Comparison of ENCODE assay signal across 25 cellular contexts in the genomic region with DNA sequence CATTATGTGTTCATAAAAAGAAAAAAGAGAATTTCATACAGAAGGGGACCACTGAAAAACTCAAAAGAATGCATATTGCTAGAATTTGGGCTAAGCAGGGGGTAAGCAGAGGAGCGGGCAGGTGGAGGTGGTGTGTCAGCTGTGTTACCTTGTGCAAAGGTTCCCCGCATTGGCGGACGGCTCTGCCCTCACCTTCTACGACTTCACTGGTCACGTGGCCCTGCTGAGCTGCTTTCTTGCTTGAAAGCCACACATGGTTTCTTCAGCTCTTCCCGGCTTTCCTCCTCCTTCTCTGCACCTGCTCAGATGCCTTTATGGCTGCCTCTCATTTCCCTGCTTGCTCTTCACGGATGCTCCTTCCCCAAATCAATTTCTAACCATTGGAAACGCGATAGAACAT. TPM values are rescaled to one million over a fixed set of nuclear protein-coding genes. Genes with fewer than 3 reads are reported as not detected.
A peak's percentile ranks its signal among the peaks of the same experiment; 100 is the strongest.
DNase-seq lines count a peak whose midpoint lies in the region; ATAC-seq, FAIRE-seq and TF ChIP-seq lines count a peak whose summit lies in the region.
"Had no signal": no experiment of that assay in that cellular context is flagged by ENCODE, and none has a peak within 500 bp of the region (broad histone marks: within the 10 kb centered on the region; RNA-seq: fewer than 3 reads in every experiment).

No MANE protein-coding gene starts in this region.

- WGBS in IMR-90 (ENCODE audit: extremely low coverage in 2 of 2, insufficient read length in 1 of 2), 2 experiments = 94% methylated on average over 5 of the region's 10 CpGs; no CpG with 5 or more reads in 1 of the 2 experiments
- WGBS in mesenchymal stem cell = 97% methylated on average over 10 of the region's 10 CpGs

- H3K4me1 Mint-ChIP-seq in nephron = peaks cover 52% of the 10 kb centered on the region
- peaks cover 22% of the 10 kb centered on the region for H3K4me1 Mint-ChIP-seq in neural progenitor cell
- no peaks in the 10 kb centered on the region for H3K4me1 Mint-ChIP-seq in effector memory CD8-positive, alpha-beta T cell (ENCODE audit: low read depth in 2 of 2)

- H3K23ac ChIP-seq in IMR-90 (ENCODE audit: low read depth, low read length) (no peak overlapping the region), mesenchymal stem cell (ENCODE audit: low read length in 2 of 2) (no peak overlapping the region)

- BruUV-seq in IMR-90 (replicated peaks; lab: Mats Ljungman, UMichigan) (no TSS peak), endothelial cell of umbilical vein (replicated peaks; lab: Mats Ljungman, UMichigan) (no TSS peak)

- DNase-seq in AG04450 (ENCODE audit: low read depth, low spot score) = no peak
- DNase-seq in IMR-90 = no peak
- DNase-seq in endothelial cell of umbilical vein (ENCODE audit: low read depth, low spot score) = no peak
- DNase-seq in HuH-7 (ENCODE audit: low spot score) = no peak
- DNase-seq in neural progenitor cell (ENCODE audit: low spot score) = no peak
- no peak for DNase-seq in effector memory CD8-positive, alpha-beta T cell
- no peak for DNase-seq in mesenchymal stem cell
- DNase-seq: 8988T; CD4-positive, alpha-beta T cell; MV-4-11; NCI-H1105; NCI-H1436 treated with DMSO at 0.1 percent for 48 hours; NCI-H187 treated with DMSO at 0.1 percent for 48 hours; NCI-H2107; PC-9 had no signal

- intact Hi-C loops in IMR-90 (cut with micrococcal nuclease) = loop anchor here (2.0 kb wide), 1 partner anchor 596 kb away; a partner anchor contains a TSS
- intact Hi-C loops in endothelial cell of umbilical vein (cut with micrococcal nuclease) = loop anchor here (1.0 kb wide), 1 partner anchor 30 kb away; no protein-coding TSS in a partner anchor

- H3K79me2 ChIP-seq in endothelial cell of umbilical vein (ENCODE audit: control insufficient read depth, insufficient read depth, low read length) (no peaks in the 10 kb centered on the region), neural progenitor cell (ENCODE audit: low read depth) (no peaks in the 10 kb centered on the region)

- H3K36me3 Mint-ChIP-seq in nephron (ENCODE audit: low read depth) (peaks cover 76% of the 10 kb centered on the region), neural progenitor cell (peaks cover 28% of the 10 kb centered on the region)
- H3K36me3 Mint-ChIP-seq in effector memory CD8-positive, alpha-beta T cell (ENCODE audit: insufficient read depth) = no peaks in the 10 kb centered on the region

- H3K79me1 ChIP-seq in IMR-90 (ENCODE audit: low read depth in 1 of 2, low read length in 2 of 2) (peaks cover 3 to 7% of the 10 kb centered on the region in 2 experiments), mesenchymal stem cell (replicated peaks; ENCODE audit: low read length, poor library complexity, severe bottlenecking) (no peaks in the 10 kb centered on the region)

- H2BK20ac ChIP-seq in IMR-90 (ENCODE audit: low read depth, low read length) = peak overlapping the region; percentile 10; the same call in 1 of the 2 replicates

- no peak overlapping the region for H2AK9ac ChIP-seq in IMR-90 (replicated peaks; ENCODE audit: low read depth, low read length, poor library complexity)

- dilution Hi-C loops in IMR-90 (cut with HindIII; ENCODE audit: low sequenced_read_pairs, unreplicated experiment) = no loop called here
- dilution Hi-C loops in endothelial cell of umbilical vein (cut with MboI; ENCODE audit: extremely low pct_ligation_motif_present, low sequenced_read_pairs) = no loop called here

- no peak overlapping the region for H2BK120ac ChIP-seq in IMR-90 (ENCODE audit: low read depth, low read length)
- H2BK120ac ChIP-seq in mesenchymal stem cell (ENCODE audit: low read depth, low read length) = no peak overlapping the region

- TF ChIP-seq POLR2A in IMR-90 (IDR thresholded peaks at IDR 0.05; ENCODE audit: low read depth, low read length) = no peak
- TF ChIP-seq POLR2A in endothelial cell of umbilical vein (IDR thresholded peaks at IDR 0.05; ENCODE audit: low read depth, low read length) = no peak

- FAIRE-seq in endothelial cell of umbilical vein (lab: Jason Lieb, UNC) = no peak
- FAIRE-seq: D721Med, G401.6, GM12891, H1 had no signal

- H3K4me1 ChIP-seq in IMR-90 (ENCODE audit: control insufficient read depth, insufficient read depth, low read length) (peaks cover 13% of the 10 kb centered on the region), endothelial cell of umbilical vein (ENCODE audit: control insufficient read depth, extremely low read depth, insufficient read depth, low read length) (peaks cover 33% of the 10 kb centered on the region), neural progenitor cell (peaks cover 5% of the 10 kb centered on the region), mesenchymal stem cell (ENCODE audit: control insufficient read depth, insufficient read depth, low read depth, low read length) (peaks cover 9% of the 10 kb centered on the region)

- H3K27me3 ChIP-seq in AG04450 (ENCODE audit: control insufficient read depth, insufficient read depth, low read length) (no peaks in the 10 kb centered on the region), IMR-90 (ENCODE audit: control insufficient read depth, insufficient read depth, low read length) (no peaks in the 10 kb centered on the region), endothelial cell of umbilical vein (ENCODE audit: control insufficient read depth in 2 of 2, insufficient read depth in 2 of 2, low read length in 2 of 2) (no peaks in the 10 kb centered on the region), neural progenitor cell (no peaks in the 10 kb centered on the region), mesenchymal stem cell (ENCODE audit: control insufficient read depth in 1 of 2, insufficient read depth in 1 of 2, low read length in 2 of 2) (no peaks in the 10 kb centered on the region)
- H3K27me3 ChIP-seq: BLaER1 treated with 17β-estradiol and CSF1 and Interleukin-3, amounts not matched to agents 10 nM and 100 nM; SJSA1 had no signal

- POLR2A ChIA-PET in AG04450 (lab: Yijun Ruan, JAX) = no interaction called here
- POLR2A ChIA-PET in IMR-90 (lab: Charles Lee; ENCODE audit: unreplicated experiment) = no interaction called here
- POLR2A ChIA-PET in endothelial cell of umbilical vein (lab: Charles Lee) = no interaction called here

- H2BK5ac ChIP-seq in IMR-90 (ENCODE audit: low read depth, low read length, poor library complexity, severe bottlenecking) (no peak overlapping the region), mesenchymal stem cell (ENCODE audit: low read depth, low read length, poor library complexity, severe bottlenecking) (no peak overlapping the region)

- no peak overlapping the region for H2AFZ ChIP-seq in IMR-90 (replicated peaks; ENCODE audit: low read length, poor library complexity)
- no peak overlapping the region for H2AFZ ChIP-seq in endothelial cell of umbilical vein (ENCODE audit: low read depth, low read length)
- H2AFZ ChIP-seq in neural progenitor cell (replicated peaks) = no peak overlapping the region
- H2AFZ ChIP-seq in mesenchymal stem cell (ENCODE audit: low read depth, low read length) = no peak overlapping the region
- H2AFZ ChIP-seq: PC-9 had no signal

- H3K27ac Mint-ChIP-seq in nephron (peak overlapping the region; percentile 37 to 79 (median 47)), neural progenitor cell (no peak overlapping the region)
- H3K27ac Mint-ChIP-seq in effector memory CD8-positive, alpha-beta T cell = no peak overlapping the region
- H3K27ac Mint-ChIP-seq: CD4-positive, alpha-beta T cell had no signal

- no peak overlapping the region for H3K4me2 ChIP-seq in IMR-90 (ENCODE audit: low read depth, low read length)
- H3K4me2 ChIP-seq in endothelial cell of umbilical vein (ENCODE audit: insufficient read depth, low read length) = peak overlapping the region; percentile 8
- no peak overlapping the region for H3K4me2 ChIP-seq in neural progenitor cell
- H3K4me2 ChIP-seq in mesenchymal stem cell (ENCODE audit: low read length, poor library complexity, severe bottlenecking) = no peak overlapping the region
- H3K4me2 ChIP-seq: PC-9 had no signal

- no peaks in the 10 kb centered on the region for H3K27me3 Mint-ChIP-seq in nephron (ENCODE audit: low read depth)
- peaks cover 6% of the 10 kb centered on the region for H3K27me3 Mint-ChIP-seq in neural progenitor cell (ENCODE audit: insufficient read depth, low read depth)
- H3K27me3 Mint-ChIP-seq in effector memory CD8-positive, alpha-beta T cell = no peaks in the 10 kb centered on the region
- H3K27me3 Mint-ChIP-seq: CD4-positive, alpha-beta T cell had no signal

- no peak overlapping the region for H3K18ac ChIP-seq in IMR-90 (ENCODE audit: low read depth, low read length)
- no peak overlapping the region for H3K18ac ChIP-seq in mesenchymal stem cell (ENCODE audit: low read depth in 1 of 2, low read length in 2 of 2)

- no peak overlapping the region for H2BK12ac ChIP-seq in mesenchymal stem cell (ENCODE audit: low read length in 2 of 2)

- H3K9ac ChIP-seq in IMR-90 (ENCODE audit: low read depth, low read length) = no peak overlapping the region
- no peak overlapping the region for H3K9ac ChIP-seq in endothelial cell of umbilical vein (replicated peaks; ENCODE audit: extremely low read depth, insufficient read depth, low read length)
- H3K9ac ChIP-seq in neural progenitor cell = no peak overlapping the region
- H3K9ac ChIP-seq in mesenchymal stem cell (ENCODE audit: low read length) = no peak overlapping the region
- H3K9ac ChIP-seq: BLaER1 treated with 17β-estradiol and CSF1 and Interleukin-3, amounts not matched to agents 10 nM and 100 nM had no signal

- H4K8ac ChIP-seq in IMR-90 (ENCODE audit: low read depth in 2 of 2, low read length in 2 of 2) (no peak overlapping the region), mesenchymal stem cell (ENCODE audit: low read length) (no peak overlapping the region)

- H4K20me1 ChIP-seq in IMR-90 (ENCODE audit: insufficient read depth, low read length) (no peaks in the 10 kb centered on the region), endothelial cell of umbilical vein (replicated peaks; ENCODE audit: control insufficient read depth, extremely low read depth, insufficient read depth, low read length) (no peaks in the 10 kb centered on the region), neural progenitor cell (ENCODE audit: low read depth) (no peaks in the 10 kb centered on the region)

- peaks cover 5% of the 10 kb centered on the region for H3K9me3 ChIP-seq in AG04450 (ENCODE audit: control insufficient read depth, insufficient read depth, low read length)
- no peaks in the 10 kb centered on the region for H3K9me3 ChIP-seq in IMR-90 (ENCODE audit: control insufficient read depth, insufficient read depth, low read length)
- H3K9me3 ChIP-seq in endothelial cell of umbilical vein (replicated peaks; ENCODE audit: control insufficient read depth, insufficient read depth, low read length) = no peaks in the 10 kb centered on the region
- H3K9me3 ChIP-seq in neural progenitor cell (ENCODE audit: low read depth) = no peaks in the 10 kb centered on the region
- H3K9me3 ChIP-seq in mesenchymal stem cell (ENCODE audit: control insufficient read depth, low read length) = no peaks in the 10 kb centered on the region
- H3K9me3 ChIP-seq: SJSA1 had no signal

- no peak for ATAC-seq in IMR-90 (ENCODE audit: low read depth)
- ATAC-seq in effector memory CD8-positive, alpha-beta T cell (replicated peaks) = no peak
- ATAC-seq: K562, Right ventricle myocardium inferior had no signal

- TF ChIP-seq CTCF in AG04450 (IDR thresholded peaks at IDR 0.05; ENCODE audit: low read depth, low read length) (no peak), IMR-90 (conservative IDR thresholded peaks at IDR 0.05; ENCODE audit: low read depth, low read length) (no peak), endothelial cell of umbilical vein (IDR thresholded peaks at IDR 0.05; ENCODE audit: extremely low read depth in 1 of 2, insufficient read depth in 1 of 2, low read depth in 1 of 2, low read length in 2 of 2) (no peak), nephron (IDR thresholded peaks at IDR 0.05; ENCODE audit: unreplicated experiment in 3 of 3) (no peak), neural progenitor cell (IDR thresholded peaks at IDR 0.05) (no peak)

- no peak for TF ChIP-seq RAD21 in IMR-90 (IDR thresholded peaks at IDR 0.05; ENCODE audit: low read length)

- H3K4ac ChIP-seq in IMR-90 (ENCODE audit: low read depth, low read length) = peak overlapping the region; percentile 8
- no peak overlapping the region for H3K4ac ChIP-seq in mesenchymal stem cell (ENCODE audit: low read depth in 1 of 2, low read length in 2 of 2)

- H3K9me3 Mint-ChIP-seq in nephron = no peaks in the 10 kb centered on the region
- H3K9me3 Mint-ChIP-seq in neural progenitor cell = peaks cover 3% of the 10 kb centered on the region
- H3K9me3 Mint-ChIP-seq in effector memory CD8-positive, alpha-beta T cell = no peaks in the 10 kb centered on the region
- H3K9me3 Mint-ChIP-seq: CD4-positive, alpha-beta T cell had no signal

- H4K91ac ChIP-seq in IMR-90 (ENCODE audit: insufficient read depth, low read depth, low read length) = no peak overlapping the region
- no peak overlapping the region for H4K91ac ChIP-seq in mesenchymal stem cell (ENCODE audit: low read length)

- H3K4me3 ChIP-seq in AG04450 (ENCODE audit: low read depth, low read length) (no peak overlapping the region), IMR-90 (ENCODE audit: insufficient read depth, low read depth, low read length) (no peak overlapping the region), endothelial cell of umbilical vein (replicated peaks in 1 of 3; ENCODE audit: insufficient read depth in 1 of 3, low read depth in 1 of 3, low read length in 3 of 3) (no peak overlapping the region), neural progenitor cell (no peak overlapping the region), mesenchymal stem cell (ENCODE audit: insufficient read depth in 1 of 2, low read depth in 1 of 2, low read length in 2 of 2) (no peak overlapping the region)
- H3K4me3 ChIP-seq: BLaER1 treated with 17β-estradiol and CSF1 and Interleukin-3, amounts not matched to agents 10 nM and 100 nM; K562; PC-9; SJSA1 had no signal

- H3K4me3 Mint-ChIP-seq in nephron (peak overlapping the region in 1 of 3 experiments; percentile 28), neural progenitor cell (no peak overlapping the region)
- H3K4me3 Mint-ChIP-seq in effector memory CD8-positive, alpha-beta T cell = no peak overlapping the region
- H3K4me3 Mint-ChIP-seq: CD4-positive, alpha-beta T cell had no signal

- H3K14ac ChIP-seq in IMR-90 (replicated peaks; ENCODE audit: low read depth, low read length) = no peak overlapping the region
- no peak overlapping the region for H3K14ac ChIP-seq in mesenchymal stem cell (ENCODE audit: low read length in 2 of 2)

- H3K27ac ChIP-seq in AG04450 (ENCODE audit: low read depth, low read length) (peak overlapping the region; percentile 52), IMR-90 (ENCODE audit: insufficient read depth, low read length) (no peak overlapping the region), endothelial cell of umbilical vein (ENCODE audit: insufficient read depth, low read depth, low read length) (no peak overlapping the region), neural progenitor cell (no peak overlapping the region), mesenchymal stem cell (ENCODE audit: low read length, poor library complexity, severe bottlenecking) (no peak overlapping the region)
- H3K27ac ChIP-seq: BLaER1 treated with 17β-estradiol and CSF1 and Interleukin-3, amounts not matched to agents 10 nM and 100 nM; HL-60; PC-9; SJSA1 had no signal

- H2AK5ac ChIP-seq in IMR-90 (ENCODE audit: low read depth, low read length) = 0 out of 2 replicates have a peak overlapping the region, but pooled peaks have one; percentile 17
- no peak overlapping the region for H2AK5ac ChIP-seq in mesenchymal stem cell (ENCODE audit: low read length, severe bottlenecking)

- H3K9me1 ChIP-seq in IMR-90 (ENCODE audit: insufficient read depth, low read length) (peaks cover 36% of the 10 kb centered on the region), endothelial cell of umbilical vein (replicated peaks; ENCODE audit: control insufficient read depth, extremely low read depth, insufficient read depth, low read length) (no peaks in the 10 kb centered on the region)

- CTCF ChIA-PET in AG04450 (lab: Charles Lee) (no interaction called here), IMR-90 (lab: Yijun Ruan, JAX) (no interaction called here), endothelial cell of umbilical vein (lab: Charles Lee) (interaction anchor here (0.6 to 0.8 kb wide), 3 partner anchors 11 to 293 kb away, joined by 3 to 4 read pairs (median 3); no protein-coding TSS in a partner anchor)

- H3K56ac ChIP-seq in IMR-90 (ENCODE audit: extremely low read depth, insufficient read depth, low read length) = no peak overlapping the region

- H3K36me3 ChIP-seq in IMR-90 (ENCODE audit: control insufficient read depth, insufficient read depth, low read length) (peaks cover 42% of the 10 kb centered on the region), endothelial cell of umbilical vein (ENCODE audit: control insufficient read depth in 2 of 2, extremely low read depth in 1 of 2, insufficient read depth in 2 of 2, low read length in 2 of 2) (no peaks in the 10 kb centered on the region), neural progenitor cell (no peaks in the 10 kb centered on the region), mesenchymal stem cell (ENCODE audit: control insufficient read depth in 1 of 2, insufficient read depth in 2 of 2, low read depth in 1 of 2, low read length in 2 of 2) (peaks cover 58 to 80% of the 10 kb centered on the region in 2 experiments)

- H2BK15ac ChIP-seq in IMR-90 (ENCODE audit: low read depth, low read length) (no peak overlapping the region), mesenchymal stem cell (ENCODE audit: low read depth, poor library complexity, severe bottlenecking) (no peak overlapping the region)

- peaks cover 10% of the 10 kb centered on the region for H3F3A ChIP-seq in neural progenitor cell (ENCODE audit: low read depth)

- no peak overlapping the region for H4K5ac ChIP-seq in IMR-90 (ENCODE audit: low read depth, low read length)

- in situ Hi-C loops in IMR-90 (cut with MboI; ENCODE audit: low sequenced_read_pairs) = no loop called here

RNA-seq across cellular contexts. Expression of a gene that starts 30.5 kb away (rescaled TPM):
- polyA plus RNA-seq in AG04450 (2011; rRNA removed) (53.0 and 59.8 TPM in 2 replicates), IMR-90 (2012; rRNA removed) (43.1 and 50.6 TPM in 2 replicates), endothelial cell of umbilical vein (18.7 TPM in 2 replicates)
- polyA minus RNA-seq in AG04450 (2011; rRNA and poly(A)+ RNA removed) = 76.4 and 105 TPM in 2 replicates
- total RNA-seq in IMR-90 (2012; rRNA removed) (36.9 and 48.6 TPM in 2 replicates), endothelial cell of umbilical vein (18.2 and 18.9 TPM in 2 replicates), neural progenitor cell (ENCODE audit: low replicate concordance) (8.3 and 15.3 TPM in 2 replicates)
- 45.3 and 59.7 TPM in 2 replicates for polyA plus RNA-seq in IMR-90 (2012; cell fraction: cytosol; rRNA removed)
- 75.0 and 78.4 TPM in 2 replicates for polyA plus RNA-seq in IMR-90 (2012; cell fraction: nucleus; rRNA removed; ENCODE audit: low replicate concordance)
- polyA plus RNA-seq in endothelial cell of umbilical vein (2011; cell fraction: cytosol; rRNA removed) = 17.0 and 19.5 TPM in 2 replicates
- 29.3 and 32.7 TPM in 2 replicates for polyA plus RNA-seq in endothelial cell of umbilical vein (2011; cell fraction: nucleus; rRNA removed)
- 28.3 and 37.5 TPM in 2 replicates for polyA plus RNA-seq in endothelial cell of umbilical vein (2012)
- 24.5 and 25.4 TPM in 2 replicates for polyA minus RNA-seq in endothelial cell of umbilical vein
- 9.1 TPM for polyA minus RNA-seq in endothelial cell of umbilical vein (2011; cell fraction: cytosol; rRNA and poly(A)+ RNA removed)
- 7.3 and 7.6 TPM in 2 replicates for polyA minus RNA-seq in endothelial cell of umbilical vein (2011; cell fraction: nucleus; rRNA and poly(A)+ RNA removed)
- polyA plus RNA-seq in mesenchymal stem cell (2013, experiment 1 of 2) = 41.7 TPM
- polyA plus RNA-seq in mesenchymal stem cell (2013, experiment 2 of 2) = 41.9 TPM

Comparison
In these comparisons a context has a peak if more than half of its experiments do, and no peak if none do; other contexts are left out.
1. H3K27ac Mint-ChIP-seq: peak in nephron (3 of 3); none in neural progenitor cell (single experiment) and effector memory CD8-positive, alpha-beta T cell (0 of 2).